In the genomic region with DNA sequence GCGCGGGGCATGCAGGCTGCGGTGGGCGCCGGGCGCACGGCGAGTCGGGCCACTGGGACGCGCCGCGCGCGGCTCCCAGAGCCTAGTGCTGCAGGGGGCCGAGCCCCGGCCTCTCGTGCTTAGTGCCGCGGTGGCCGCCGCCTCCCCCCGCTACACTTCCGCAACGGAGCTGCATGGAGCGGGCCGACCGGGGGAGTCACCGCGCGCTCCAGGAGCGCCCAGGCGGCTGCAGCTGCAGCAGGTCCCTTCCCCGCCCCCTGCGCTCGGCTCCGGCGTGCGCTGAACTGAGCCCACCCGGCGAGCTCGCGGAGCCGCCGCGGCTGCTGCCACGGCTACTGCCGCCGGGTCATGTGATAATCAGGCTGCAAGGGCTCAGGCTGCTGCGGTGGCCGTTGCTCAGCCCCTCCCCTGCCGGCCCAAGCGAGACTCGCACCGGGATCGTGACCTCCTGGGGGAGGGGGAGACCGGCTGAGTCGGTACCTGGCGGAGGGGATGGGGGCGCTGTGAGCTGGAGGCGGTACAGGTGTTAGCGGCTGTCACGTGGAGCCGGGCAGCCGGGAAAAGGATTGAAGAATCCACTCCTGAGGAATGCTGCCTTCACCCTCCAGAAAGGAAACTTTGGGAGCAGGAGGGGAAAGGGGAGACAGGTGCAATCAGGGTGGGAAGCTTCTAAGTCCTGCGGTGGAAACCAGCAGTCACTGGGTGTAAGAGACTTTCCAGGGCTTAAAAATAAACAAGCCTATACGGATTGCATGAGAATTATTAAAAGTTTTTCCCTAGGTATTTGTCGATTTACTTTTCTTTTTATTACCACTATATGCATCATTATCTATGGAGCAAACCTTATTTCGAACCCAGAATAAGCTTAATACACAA, we compare ENCODE assay signal across 1 cellular context.
TF ChIP-seq lines count a peak whose summit lies in the region.

A gene with protein sequence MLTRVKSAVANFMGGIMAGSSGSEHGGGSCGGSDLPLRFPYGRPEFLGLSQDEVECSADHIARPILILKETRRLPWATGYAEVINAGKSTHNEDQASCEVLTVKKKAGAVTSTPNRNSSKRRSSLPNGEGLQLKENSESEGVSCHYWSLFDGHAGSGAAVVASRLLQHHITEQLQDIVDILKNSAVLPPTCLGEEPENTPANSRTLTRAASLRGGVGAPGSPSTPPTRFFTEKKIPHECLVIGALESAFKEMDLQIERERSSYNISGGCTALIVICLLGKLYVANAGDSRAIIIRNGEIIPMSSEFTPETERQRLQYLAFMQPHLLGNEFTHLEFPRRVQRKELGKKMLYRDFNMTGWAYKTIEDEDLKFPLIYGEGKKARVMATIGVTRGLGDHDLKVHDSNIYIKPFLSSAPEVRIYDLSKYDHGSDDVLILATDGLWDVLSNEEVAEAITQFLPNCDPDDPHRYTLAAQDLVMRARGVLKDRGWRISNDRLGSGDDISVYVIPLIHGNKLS (minus strand): TSS at position 352 of the 876 bp plus-strand sequence. CDS start 414 bp downstream, outside the sequence.

TF ChIP-seq in K562, 482 proteins besides CTCF, POLR2A, EP300 and RAD21 (continued from another document and continues in another):
- TF ChIP-seq, protein P1, sequence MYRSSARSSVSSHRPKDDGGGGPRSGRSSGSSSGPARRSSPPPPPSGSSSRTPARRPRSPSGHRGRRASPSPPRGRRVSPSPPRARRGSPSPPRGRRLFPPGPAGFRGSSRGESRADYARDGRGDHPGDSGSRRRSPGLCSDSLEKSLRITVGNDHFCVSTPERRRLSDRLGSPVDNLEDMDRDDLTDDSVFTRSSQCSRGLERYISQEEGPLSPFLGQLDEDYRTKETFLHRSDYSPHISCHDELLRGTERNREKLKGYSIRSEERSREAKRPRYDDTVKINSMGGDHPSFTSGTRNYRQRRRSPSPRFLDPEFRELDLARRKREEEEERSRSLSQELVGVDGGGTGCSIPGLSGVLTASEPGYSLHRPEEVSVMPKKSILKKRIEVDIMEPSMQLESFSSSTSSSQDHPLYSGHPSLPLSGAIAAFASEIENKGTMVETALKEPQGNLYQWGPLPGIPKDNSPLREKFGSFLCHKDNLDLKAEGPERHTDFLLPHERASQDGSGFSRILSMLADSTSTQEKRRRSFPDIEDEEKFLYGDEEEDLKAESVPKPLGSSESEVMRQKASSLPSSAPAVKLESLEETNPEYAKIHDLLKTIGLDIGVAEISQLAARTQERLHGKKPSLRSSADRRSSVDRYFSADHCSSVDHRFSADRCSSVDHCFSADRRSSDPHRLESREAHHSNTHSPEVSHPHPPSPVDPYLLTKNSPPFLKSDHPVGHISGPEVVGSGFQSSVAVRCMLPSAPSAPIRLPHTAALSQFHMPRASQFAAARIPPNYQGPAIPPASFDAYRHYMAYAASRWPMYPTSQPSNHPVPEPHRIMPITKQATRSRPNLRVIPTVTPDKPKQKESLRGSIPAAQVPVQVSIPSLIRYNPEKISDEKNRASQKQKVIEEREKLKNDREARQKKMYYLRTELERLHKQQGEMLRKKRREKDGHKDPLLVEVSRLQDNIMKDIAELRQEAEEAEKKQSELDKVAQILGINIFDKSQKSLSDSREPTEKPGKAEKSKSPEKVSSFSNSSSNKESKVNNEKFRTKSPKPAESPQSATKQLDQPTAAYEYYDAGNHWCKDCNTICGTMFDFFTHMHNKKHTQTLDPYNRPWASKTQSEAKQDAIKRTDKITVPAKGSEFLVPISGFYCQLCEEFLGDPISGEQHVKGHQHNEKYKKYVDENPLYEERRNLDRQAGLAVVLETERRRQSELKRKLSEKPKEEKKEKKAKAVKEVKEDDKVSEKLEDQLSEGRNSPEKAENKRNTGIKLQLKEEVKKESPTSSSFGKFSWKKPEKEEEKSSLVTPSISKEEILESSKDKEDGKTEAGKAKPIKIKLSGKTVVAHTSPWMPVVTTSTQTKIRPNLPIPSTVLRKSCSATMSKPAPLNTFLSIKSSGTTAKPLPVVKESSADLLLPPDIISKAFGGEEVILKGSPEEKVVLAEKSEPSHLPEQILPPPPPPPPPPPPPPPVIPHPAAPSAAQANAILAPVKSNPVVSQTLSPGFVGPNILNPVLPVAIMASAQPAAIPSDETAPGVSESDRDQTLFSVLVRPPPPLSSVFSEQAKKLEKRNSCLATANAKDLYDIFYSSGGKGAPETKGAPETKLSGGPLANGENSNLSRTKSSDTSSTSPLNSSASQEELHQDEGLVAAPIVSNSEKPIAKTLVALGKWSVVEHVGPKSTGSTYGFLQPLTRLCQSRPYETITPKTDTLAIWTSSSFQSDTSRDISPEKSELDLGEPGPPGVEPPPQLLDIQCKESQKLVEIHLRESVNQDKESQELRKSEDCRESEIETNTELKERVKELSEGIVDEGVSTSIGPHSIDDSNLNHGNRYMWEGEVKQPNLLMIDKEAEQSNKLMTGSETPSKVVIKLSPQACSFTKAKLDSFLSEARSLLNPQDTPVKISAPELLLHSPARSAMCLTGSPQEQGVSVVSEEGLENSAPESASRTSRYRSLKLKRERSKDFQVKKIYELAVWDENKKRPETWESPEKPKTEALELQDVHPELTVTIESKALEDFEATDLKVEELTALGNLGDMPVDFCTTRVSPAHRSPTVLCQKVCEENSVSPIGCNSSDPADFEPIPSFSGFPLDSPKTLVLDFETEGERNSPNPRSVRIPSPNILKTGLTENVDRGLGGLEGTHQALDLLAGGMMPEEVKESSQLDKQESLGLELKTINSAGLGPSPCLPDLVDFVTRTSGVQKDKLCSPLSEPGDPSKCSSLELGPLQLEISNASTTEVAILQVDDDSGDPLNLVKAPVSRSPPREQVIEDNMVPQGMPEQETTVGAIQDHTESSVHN (IDR thresholded peaks at IDR 0.05; ENCODE audit: borderline replicate concordance in 1 of 2, low read depth in 1 of 2) = no peak
- TF ChIP-seq, protein P2, sequence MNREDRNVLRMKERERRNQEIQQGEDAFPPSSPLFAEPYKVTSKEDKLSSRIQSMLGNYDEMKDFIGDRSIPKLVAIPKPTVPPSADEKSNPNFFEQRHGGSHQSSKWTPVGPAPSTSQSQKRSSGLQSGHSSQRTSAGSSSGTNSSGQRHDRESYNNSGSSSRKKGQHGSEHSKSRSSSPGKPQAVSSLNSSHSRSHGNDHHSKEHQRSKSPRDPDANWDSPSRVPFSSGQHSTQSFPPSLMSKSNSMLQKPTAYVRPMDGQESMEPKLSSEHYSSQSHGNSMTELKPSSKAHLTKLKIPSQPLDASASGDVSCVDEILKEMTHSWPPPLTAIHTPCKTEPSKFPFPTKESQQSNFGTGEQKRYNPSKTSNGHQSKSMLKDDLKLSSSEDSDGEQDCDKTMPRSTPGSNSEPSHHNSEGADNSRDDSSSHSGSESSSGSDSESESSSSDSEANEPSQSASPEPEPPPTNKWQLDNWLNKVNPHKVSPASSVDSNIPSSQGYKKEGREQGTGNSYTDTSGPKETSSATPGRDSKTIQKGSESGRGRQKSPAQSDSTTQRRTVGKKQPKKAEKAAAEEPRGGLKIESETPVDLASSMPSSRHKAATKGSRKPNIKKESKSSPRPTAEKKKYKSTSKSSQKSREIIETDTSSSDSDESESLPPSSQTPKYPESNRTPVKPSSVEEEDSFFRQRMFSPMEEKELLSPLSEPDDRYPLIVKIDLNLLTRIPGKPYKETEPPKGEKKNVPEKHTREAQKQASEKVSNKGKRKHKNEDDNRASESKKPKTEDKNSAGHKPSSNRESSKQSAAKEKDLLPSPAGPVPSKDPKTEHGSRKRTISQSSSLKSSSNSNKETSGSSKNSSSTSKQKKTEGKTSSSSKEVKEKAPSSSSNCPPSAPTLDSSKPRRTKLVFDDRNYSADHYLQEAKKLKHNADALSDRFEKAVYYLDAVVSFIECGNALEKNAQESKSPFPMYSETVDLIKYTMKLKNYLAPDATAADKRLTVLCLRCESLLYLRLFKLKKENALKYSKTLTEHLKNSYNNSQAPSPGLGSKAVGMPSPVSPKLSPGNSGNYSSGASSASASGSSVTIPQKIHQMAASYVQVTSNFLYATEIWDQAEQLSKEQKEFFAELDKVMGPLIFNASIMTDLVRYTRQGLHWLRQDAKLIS (CRISPR knock-in tag; IDR thresholded peaks at IDR 0.05) = no peak
- no peak for TF ChIP-seq RUNX1 (IDR thresholded peaks at IDR 0.05; ENCODE audit: low read depth)
- 0 out of 2 replicates have a peak, but pooled peaks have one; percentile 58 for TF ChIP-seq HDAC2 (IDR thresholded peaks at IDR 0.05)
- no peak for TF ChIP-seq PHB2 (IDR thresholded peaks at IDR 0.05; ENCODE audit: low read depth)
- TF ChIP-seq, protein P3, sequence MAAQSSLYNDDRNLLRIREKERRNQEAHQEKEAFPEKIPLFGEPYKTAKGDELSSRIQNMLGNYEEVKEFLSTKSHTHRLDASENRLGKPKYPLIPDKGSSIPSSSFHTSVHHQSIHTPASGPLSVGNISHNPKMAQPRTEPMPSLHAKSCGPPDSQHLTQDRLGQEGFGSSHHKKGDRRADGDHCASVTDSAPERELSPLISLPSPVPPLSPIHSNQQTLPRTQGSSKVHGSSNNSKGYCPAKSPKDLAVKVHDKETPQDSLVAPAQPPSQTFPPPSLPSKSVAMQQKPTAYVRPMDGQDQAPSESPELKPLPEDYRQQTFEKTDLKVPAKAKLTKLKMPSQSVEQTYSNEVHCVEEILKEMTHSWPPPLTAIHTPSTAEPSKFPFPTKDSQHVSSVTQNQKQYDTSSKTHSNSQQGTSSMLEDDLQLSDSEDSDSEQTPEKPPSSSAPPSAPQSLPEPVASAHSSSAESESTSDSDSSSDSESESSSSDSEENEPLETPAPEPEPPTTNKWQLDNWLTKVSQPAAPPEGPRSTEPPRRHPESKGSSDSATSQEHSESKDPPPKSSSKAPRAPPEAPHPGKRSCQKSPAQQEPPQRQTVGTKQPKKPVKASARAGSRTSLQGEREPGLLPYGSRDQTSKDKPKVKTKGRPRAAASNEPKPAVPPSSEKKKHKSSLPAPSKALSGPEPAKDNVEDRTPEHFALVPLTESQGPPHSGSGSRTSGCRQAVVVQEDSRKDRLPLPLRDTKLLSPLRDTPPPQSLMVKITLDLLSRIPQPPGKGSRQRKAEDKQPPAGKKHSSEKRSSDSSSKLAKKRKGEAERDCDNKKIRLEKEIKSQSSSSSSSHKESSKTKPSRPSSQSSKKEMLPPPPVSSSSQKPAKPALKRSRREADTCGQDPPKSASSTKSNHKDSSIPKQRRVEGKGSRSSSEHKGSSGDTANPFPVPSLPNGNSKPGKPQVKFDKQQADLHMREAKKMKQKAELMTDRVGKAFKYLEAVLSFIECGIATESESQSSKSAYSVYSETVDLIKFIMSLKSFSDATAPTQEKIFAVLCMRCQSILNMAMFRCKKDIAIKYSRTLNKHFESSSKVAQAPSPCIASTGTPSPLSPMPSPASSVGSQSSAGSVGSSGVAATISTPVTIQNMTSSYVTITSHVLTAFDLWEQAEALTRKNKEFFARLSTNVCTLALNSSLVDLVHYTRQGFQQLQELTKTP (IDR thresholded peaks at IDR 0.05; ENCODE audit: low read depth in 1 of 2, partially characterized antibody in 2 of 2) = peak in 1 of 2 experiments; percentile 51
- TF ChIP-seq SMC3 (conservative IDR thresholded peaks at IDR 0.05; ENCODE audit: insufficient read depth, low read depth, low read length) = 0 out of 2 replicates have a peak, but pooled peaks have one; percentile 17
- peak; percentile 59 for TF ChIP-seq ZBTB7A (IDR thresholded peaks at IDR 0.05; ENCODE audit: borderline replicate concordance, control insufficient read depth, low read depth, low read length)
- no peak for TF ChIP-seq ZNF282 (CRISPR knock-in tag; IDR thresholded peaks at IDR 0.05)
- TF ChIP-seq, protein P4, sequence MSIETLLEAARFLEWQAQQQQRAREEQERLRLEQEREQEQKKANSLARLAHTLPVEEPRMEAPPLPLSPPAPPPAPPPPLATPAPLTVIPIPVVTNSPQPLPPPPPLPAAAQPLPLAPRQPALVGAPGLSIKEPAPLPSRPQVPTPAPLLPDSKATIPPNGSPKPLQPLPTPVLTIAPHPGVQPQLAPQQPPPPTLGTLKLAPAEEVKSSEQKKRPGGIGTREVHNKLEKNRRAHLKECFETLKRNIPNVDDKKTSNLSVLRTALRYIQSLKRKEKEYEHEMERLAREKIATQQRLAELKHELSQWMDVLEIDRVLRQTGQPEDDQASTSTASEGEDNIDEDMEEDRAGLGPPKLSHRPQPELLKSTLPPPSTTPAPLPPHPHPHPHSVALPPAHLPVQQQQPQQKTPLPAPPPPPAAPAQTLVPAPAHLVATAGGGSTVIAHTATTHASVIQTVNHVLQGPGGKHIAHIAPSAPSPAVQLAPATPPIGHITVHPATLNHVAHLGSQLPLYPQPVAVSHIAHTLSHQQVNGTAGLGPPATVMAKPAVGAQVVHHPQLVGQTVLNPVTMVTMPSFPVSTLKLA (conservative IDR thresholded peaks at IDR 0.05) = peak; percentile 49 to 75; a peak in 3 of 4 replicates
- no peak for TF ChIP-seq ZNF263 (CRISPR knock-in tag; IDR thresholded peaks at IDR 0.05; ENCODE audit: borderline replicate concordance)
- no peak for TF ChIP-seq GTF2F1 (IDR thresholded peaks at IDR 0.05; ENCODE audit: low read depth, low read length)
- peak; percentile 43; the same call in 1 of the 2 replicates for TF ChIP-seq ESRRA (IDR thresholded peaks at IDR 0.05; ENCODE audit: borderline replicate concordance, low read depth)
- 0 out of 2 replicates have a peak, but pooled peaks have one; percentile 75 for TF ChIP-seq ZNF444 (CRISPR knock-in tag; IDR thresholded peaks at IDR 0.05)
- no peak for TF ChIP-seq GABPB2 (CRISPR knock-in tag; conservative IDR thresholded peaks at IDR 0.05)
- no peak for TF ChIP-seq TRIM24 (IDR thresholded peaks at IDR 0.05)
- no peak for TF ChIP-seq HDAC8 (tag; IDR thresholded peaks at IDR 0.05)
- TF ChIP-seq BHLHE40 (IDR thresholded peaks at IDR 0.05; ENCODE audit: low read length) = peak; percentile 88
- no peak for TF ChIP-seq GTF2A2 (tag; IDR thresholded peaks at IDR 0.05)
- peak; percentile 34; the same call in 1 of the 2 replicates for TF ChIP-seq SMARCA5 (IDR thresholded peaks at IDR 0.05)
- TF ChIP-seq MAZ (CRISPR knock-in tag; conservative IDR thresholded peaks at IDR 0.05 in 1 of 2, IDR thresholded peaks at IDR 0.05 in 1 of 2) = peak; percentile 86 to 95
- 0 out of 2 replicates have a peak, but pooled peaks have one; percentile 24 for TF ChIP-seq CREB1 (IDR thresholded peaks at IDR 0.05)
- peak; percentile 15; the same call in 1 of the 2 replicates for TF ChIP-seq CREB1 (CRISPR knock-in tag; IDR thresholded peaks at IDR 0.05)
- TF ChIP-seq CTBP1 (IDR thresholded peaks at IDR 0.05; ENCODE audit: borderline replicate concordance) = peak; percentile 87
- TF ChIP-seq ZNF644 (tag; IDR thresholded peaks at IDR 0.05; ENCODE audit: low read depth) = no peak
- TF ChIP-seq IRF2 (CRISPR knock-in tag; IDR thresholded peaks at IDR 0.05) = no peak
- no peak for TF ChIP-seq TCFL5 (CRISPR knock-in tag; conservative IDR thresholded peaks at IDR 0.05)
- TF ChIP-seq, protein P5, sequence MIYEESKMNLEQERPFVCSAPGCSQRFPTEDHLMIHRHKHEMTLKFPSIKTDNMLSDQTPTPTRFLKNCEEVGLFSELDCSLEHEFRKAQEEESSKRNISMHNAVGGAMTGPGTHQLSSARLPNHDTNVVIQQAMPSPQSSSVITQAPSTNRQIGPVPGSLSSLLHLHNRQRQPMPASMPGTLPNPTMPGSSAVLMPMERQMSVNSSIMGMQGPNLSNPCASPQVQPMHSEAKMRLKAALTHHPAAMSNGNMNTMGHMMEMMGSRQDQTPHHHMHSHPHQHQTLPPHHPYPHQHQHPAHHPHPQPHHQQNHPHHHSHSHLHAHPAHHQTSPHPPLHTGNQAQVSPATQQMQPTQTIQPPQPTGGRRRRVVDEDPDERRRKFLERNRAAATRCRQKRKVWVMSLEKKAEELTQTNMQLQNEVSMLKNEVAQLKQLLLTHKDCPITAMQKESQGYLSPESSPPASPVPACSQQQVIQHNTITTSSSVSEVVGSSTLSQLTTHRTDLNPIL (CRISPR knock-in tag; IDR thresholded peaks at IDR 0.05) = no peak
- peak; percentile 52; the same call in 1 of the 2 replicates for TF ChIP-seq CHD2 (IDR thresholded peaks at IDR 0.05; ENCODE audit: low read depth, low read length)
